18 cellular contexts compared by ENCODE assay signal in the genomic region with DNA sequence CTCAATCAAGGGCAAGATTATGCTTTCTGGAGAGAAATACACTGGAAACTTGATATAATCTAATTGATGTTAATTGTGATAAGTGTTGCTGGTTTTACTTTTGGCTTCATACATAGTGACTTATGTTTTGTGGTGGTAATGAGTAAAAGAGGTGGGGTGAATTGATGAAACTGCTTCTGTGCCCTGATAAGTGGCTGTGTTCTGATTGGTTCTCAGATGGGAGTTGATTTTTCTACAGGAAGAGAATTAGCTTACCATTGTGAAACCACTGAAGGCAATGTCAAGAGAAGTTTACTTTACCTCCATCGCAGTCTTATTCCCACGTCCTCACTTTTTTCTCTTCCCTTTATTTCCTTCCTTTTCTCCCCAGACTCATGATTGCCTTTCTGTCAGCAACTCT. TPM values are rescaled to one million over a fixed set of nuclear protein-coding genes. Genes with fewer than 3 reads are reported as not detected.
DNase-seq lines count a peak whose midpoint lies in the region; ATAC-seq, FAIRE-seq and TF ChIP-seq lines count a peak whose summit lies in the region.
"Had no signal": no experiment of that assay in that cellular context is flagged by ENCODE, and none has a peak within 500 bp of the region (broad histone marks: within the 10 kb centered on the region; RNA-seq: fewer than 3 reads in every experiment).

No MANE protein-coding gene starts in this region.

- H3K36me3 Mint-ChIP-seq in CD14-positive monocyte: peaks cover 0 to 4% of the 10 kb centered on the region in 2 donors
- no peaks in the 10 kb centered on the region for H3K36me3 Mint-ChIP-seq in activated naive CD8-positive, alpha-beta T cell treated with anti-CD3 and anti-CD28 coated beads for 36 hours

- peak; percentile 43 for ATAC-seq in mucosa of descending colon

- no peak overlapping the region for H3K27ac ChIP-seq in kidney (ENCODE audit: low read depth in 2 of 2, low read length in 2 of 2)
- H3K27ac ChIP-seq: PC-9 had no signal

- peaks cover 0 to under 1% (median 0%) of the 10 kb centered on the region in 3 donors for H3K27me3 Mint-ChIP-seq in CD14-positive monocyte (ENCODE audit: low read depth in 3 of 3)
- no peaks in the 10 kb centered on the region for H3K27me3 Mint-ChIP-seq in activated naive CD8-positive, alpha-beta T cell treated with anti-CD3 and anti-CD28 coated beads for 36 hours
- H3K27me3 Mint-ChIP-seq: CD4-positive, alpha-beta T cell had no signal

- H3K4me1 ChIP-seq in mucosa of descending colon (ENCODE audit: low read depth) (no peaks in the 10 kb centered on the region), kidney (ENCODE audit: control insufficient read depth in 1 of 2, insufficient read depth in 1 of 2, low read depth in 1 of 2, low read length in 2 of 2) (no peaks in the 10 kb centered on the region)

- H3K9me3 Mint-ChIP-seq in CD14-positive monocyte: peaks cover 0 to 4% (median 0%) of the 10 kb centered on the region in 7 donors
- H3K9me3 Mint-ChIP-seq in activated naive CD8-positive, alpha-beta T cell treated with anti-CD3 and anti-CD28 coated beads for 36 hours: peaks cover 1% of the 10 kb centered on the region
- H3K9me3 Mint-ChIP-seq: CD4-positive, alpha-beta T cell had no signal

- H3K27ac Mint-ChIP-seq in CD14-positive monocyte: no peak overlapping the region
- H3K27ac Mint-ChIP-seq in activated naive CD8-positive, alpha-beta T cell treated with anti-CD3 and anti-CD28 coated beads for 36 hours: no peak overlapping the region
- H3K27ac Mint-ChIP-seq: CD4-positive, alpha-beta T cell had no signal

- H3K4me1 Mint-ChIP-seq in CD14-positive monocyte: peaks cover 49% of the 10 kb centered on the region
- H3K4me1 Mint-ChIP-seq in activated naive CD8-positive, alpha-beta T cell treated with anti-CD3 and anti-CD28 coated beads for 36 hours: no peaks in the 10 kb centered on the region

- no peak overlapping the region for H3K9ac ChIP-seq in kidney (ENCODE audit: low read length in 2 of 2)

- intact Hi-C loops in mucosa of descending colon (cut with DNase I, micrococcal nuclease) (no loop called here), kidney (cut with DNase I) (no loop called here), CD14-positive monocyte (cut with micrococcal nuclease) (no loop called here)

- H3K4me3 ChIP-seq in choroid plexus epithelial cell (ENCODE audit: low read depth, low read length): no peak overlapping the region
- H3K4me3 ChIP-seq in mucosa of descending colon: no peak overlapping the region
- H3K4me3 ChIP-seq in kidney (ENCODE audit: low read length in 2 of 2): no peak overlapping the region
- H3K4me3 ChIP-seq: PC-9 had no signal

- H3K36me3 ChIP-seq in mucosa of descending colon (ENCODE audit: low read depth) (no peaks in the 10 kb centered on the region), kidney (ENCODE audit: control insufficient read depth in 1 of 2, insufficient read depth in 2 of 2, low read length in 2 of 2) (no peaks in the 10 kb centered on the region)

- DNase-seq in Daoy (ENCODE audit: low read depth) (peak; percentile 65), OCI-M1 (lab: John Stamatoyannopoulos, UW) (peak; percentile 17), choroid plexus epithelial cell (ENCODE audit: low read depth) (peak; percentile 61), mucosa of descending colon (no peak), dedifferentiated amniotic fluid mesenchymal stem cell (ENCODE audit: extremely low spot score) (no peak), kidney (no peak), CD14-positive monocyte (ENCODE audit: low spot score) (no peak)
- no peak for DNase-seq in activated naive CD8-positive, alpha-beta T cell treated with anti-CD3 and anti-CD28 coated beads for 36 hours
- DNase-seq: ACHN; CD4-positive, alpha-beta T cell; DND-41; GF-D8; KBM-7; NCI-H1105; NCI-H187; NCI-H446; PC-9 had no signal

- H3K9me3 ChIP-seq in mucosa of descending colon (no peaks in the 10 kb centered on the region), kidney (ENCODE audit: control insufficient read depth in 1 of 2, low read length in 2 of 2) (peaks cover 0 to 3% of the 10 kb centered on the region in 2 donors)

- TF ChIP-seq CTCF in choroid plexus epithelial cell (conservative IDR thresholded peaks at IDR 0.05; ENCODE audit: low read depth, low read length): no peak
- TF ChIP-seq CTCF in mucosa of descending colon (IDR thresholded peaks at IDR 0.05): no peak
- no peak for TF ChIP-seq CTCF in kidney (IDR thresholded peaks at IDR 0.05; ENCODE audit: borderline replicate concordance, extremely low read depth, insufficient read depth)
- TF ChIP-seq CTCF in CD14-positive monocyte (IDR thresholded peaks at IDR 0.05): no peak

- H3K4me3 Mint-ChIP-seq in CD14-positive monocyte: no peak overlapping the region
- no peak overlapping the region for H3K4me3 Mint-ChIP-seq in activated naive CD8-positive, alpha-beta T cell treated with anti-CD3 and anti-CD28 coated beads for 36 hours
- H3K4me3 Mint-ChIP-seq: CD4-positive, alpha-beta T cell had no signal

- FAIRE-seq in kidney (lab: Jason Lieb, UNC): no peak
- FAIRE-seq: D721Med had no signal

RNA-seq across cellular contexts. Expression of gene TMEM45A, which starts 23.8 kb away (rescaled TPM):
- 24.5 and 26.9 TPM in 2 replicates for total RNA-seq in Daoy (2014; rRNA removed; shearing (Covaris generic))
- total RNA-seq in mucosa of descending colon: 10 to 100 TPM in 1 of 3 donors, 1 to 10 TPM in 2; 1.9 to 11.4 (median 6.0) TPM
- 3.4 TPM for total RNA-seq in kidney
- 4.6 TPM for polyA plus RNA-seq in kidney (ENCODE audit: insufficient read depth, low read depth, low replicate concordance)
- polyA plus RNA-seq in CD14-positive monocyte: 1 to 10 TPM in 1 of 2 donors, under 1 TPM in 1; 0.97 to 1.5 TPM
- 1 to 10 TPM; 3.0 to 3.2 TPM for total RNA-seq in activated naive CD8-positive, alpha-beta T cell treated with anti-CD3 and anti-CD28 coated beads for 36 hours

Comparison
In these comparisons a context has a peak if more than half of its experiments do, and no peak if none do; other contexts are left out.
1. DNase-seq: peak in Daoy (single experiment), OCI-M1 (single experiment) and choroid plexus epithelial cell (single experiment); none in mucosa of descending colon (0 of 3), dedifferentiated amniotic fluid mesenchymal stem cell (single experiment), kidney (single experiment), CD14-positive monocyte (single experiment) and activated naive CD8-positive, alpha-beta T cell treated with anti-CD3 and anti-CD28 coated beads for 36 hours (single experiment).